ENCODE assay signal across 8 cellular contexts in genomic region chr12:108729612-108730336, GRCh38. TPM values are rescaled to one million over a fixed set of nuclear protein-coding genes. Genes with fewer than 3 reads are reported as not detected.
DNase-seq lines count a peak whose midpoint lies in the region; ATAC-seq and TF ChIP-seq lines count a peak whose summit lies in the region.

No MANE protein-coding gene starts in this region.

- ATAC-seq in HG03442 (IDR thresholded peaks at IDR 0.05; ENCODE audit: unreplicated experiment), result no peak
- ATAC-seq in GM21723 (IDR thresholded peaks at IDR 0.05; ENCODE audit: unreplicated experiment), result no peak

- H3K4me3 ChIP-seq in AG04449 (ENCODE audit: low read depth, low read length) (peak overlapping the region; percentile 99), HAP-1 (peak overlapping the region; percentile 67), SJSA1 (peak overlapping the region; percentile 96), epithelial cell of proximal tubule (ENCODE audit: low read depth, low read length) (peak overlapping the region; percentile 89), neuron (ENCODE audit: low read length) (peak overlapping the region; percentile 81)

- CTCF ChIA-PET in AG04449 (lab: Yijun Ruan, JAX), result interaction anchor here (1.0 to 1.1 kb wide), 2 partner anchors 64 to 75 kb away, joined by 3 to 5 read pairs; no protein-coding TSS in a partner anchor

- in situ Hi-C loops in HAP-1 (cut with MboI; ENCODE audit: low sequenced_read_pairs), result no loop called here

- H3K27ac ChIP-seq in SJSA1, result peak overlapping the region; percentile 88

- H3K36me3 ChIP-seq in HAP-1 (replicated peaks) (no peaks in the 10 kb centered on the region), SJSA1 (peaks cover 42% of the 10 kb centered on the region), neuron (ENCODE audit: insufficient read depth, low read length) (no peaks in the 10 kb centered on the region)

- H3K27me3 ChIP-seq in HAP-1 (ENCODE audit: low read depth), result no peaks in the 10 kb centered on the region
- no peaks in the 10 kb centered on the region for H3K27me3 ChIP-seq in SJSA1 (replicated peaks)
- H3K27me3 ChIP-seq in neuron (ENCODE audit: insufficient read depth, low read length), result no peaks in the 10 kb centered on the region

- no peak for TF ChIP-seq CTCF in AG04449 (IDR thresholded peaks at IDR 0.05; ENCODE audit: insufficient read depth, low read length, missing control alignments)
- TF ChIP-seq CTCF in epithelial cell of proximal tubule (conservative IDR thresholded peaks at IDR 0.05; ENCODE audit: low read depth, low read length), result no peak

- DNase-seq in AG04449 (ENCODE audit: low read depth, low spot score) (no peak), HAP-1 (ENCODE audit: low spot score in 2 of 2) (peak in 1 of 2 experiments; percentile 58), SJSA1 (ENCODE audit: low read depth in 1 of 2, low spot score in 2 of 2) (peak; percentile 57 to 80), epithelial cell of proximal tubule (ENCODE audit: low read depth) (no peak)
- no peak for DNase-seq in effector CD4-positive, alpha-beta T cell

- H3K4me1 ChIP-seq in HAP-1 (peaks cover 20% of the 10 kb centered on the region), SJSA1 (replicated peaks) (peaks cover 56% of the 10 kb centered on the region), neuron (ENCODE audit: insufficient read depth, low read length) (peaks cover 15% of the 10 kb centered on the region)

- H3K9me3 ChIP-seq in HAP-1 (no peaks in the 10 kb centered on the region), SJSA1 (replicated peaks) (0 out of 2 replicates have a peak, but pooled peaks cover 2% of the 10 kb centered on the region), neuron (ENCODE audit: low read length) (no peaks in the 10 kb centered on the region)

- peak overlapping the region; percentile 1 for H2AFZ ChIP-seq in neuron (ENCODE audit: low read depth, low read length)

- POLR2A ChIA-PET in AG04449 (lab: Yijun Ruan, JAX), result interaction anchor here (0.6 to 1.5 kb wide), 12 partner anchors 8 to 121 kb away, joined by 3 to 10 read pairs (median 4); no protein-coding TSS in a partner anchor

RNA-seq across cellular contexts. Expression of gene CORO1C, which starts 1.5 kb away (rescaled TPM):
- total RNA-seq in SJSA1 (2014; rRNA removed; shearing (Covaris generic)), result 82.1 and 136 TPM in 2 replicates
- 152 and 157 TPM in 2 replicates for total RNA-seq in epithelial cell of proximal tubule

Comparison
In these comparisons a context has a peak if more than half of its experiments do, and no peak if none do; other contexts are left out.
1. DNase-seq: peak in SJSA1 (2 of 2); none in AG04449 (single experiment), epithelial cell of proximal tubule (single experiment) and effector CD4-positive, alpha-beta T cell (single experiment).
2. Peak in every context shown above with its lines, with median percentiles within 50 percentile points of each other: H3K4me3 ChIP-seq.